ENCODE assay signal across 2 cellular contexts in the genomic region with DNA sequence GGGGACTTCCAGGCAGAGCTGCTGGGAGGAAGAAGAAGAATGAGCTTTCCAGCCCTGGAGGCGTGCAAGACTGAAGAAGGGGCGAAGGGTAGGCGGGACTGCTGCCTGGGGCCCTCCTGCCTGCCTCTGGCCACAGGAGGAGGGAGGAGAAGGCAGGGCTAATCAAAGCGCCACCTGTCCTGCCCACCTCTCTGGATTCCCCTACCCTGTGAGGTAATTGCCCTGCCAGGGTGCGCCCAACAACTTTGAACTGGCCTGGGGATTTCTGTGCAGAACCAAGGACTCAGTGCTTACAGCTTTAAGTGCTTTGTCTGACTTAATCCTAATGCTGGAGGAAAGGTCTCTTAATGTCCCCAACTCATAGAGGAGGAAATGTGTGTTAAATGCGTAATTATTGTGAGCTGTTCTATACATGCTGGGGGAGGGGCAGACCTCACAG.
TF ChIP-seq lines count a peak whose summit lies in the region.

A gene with protein sequence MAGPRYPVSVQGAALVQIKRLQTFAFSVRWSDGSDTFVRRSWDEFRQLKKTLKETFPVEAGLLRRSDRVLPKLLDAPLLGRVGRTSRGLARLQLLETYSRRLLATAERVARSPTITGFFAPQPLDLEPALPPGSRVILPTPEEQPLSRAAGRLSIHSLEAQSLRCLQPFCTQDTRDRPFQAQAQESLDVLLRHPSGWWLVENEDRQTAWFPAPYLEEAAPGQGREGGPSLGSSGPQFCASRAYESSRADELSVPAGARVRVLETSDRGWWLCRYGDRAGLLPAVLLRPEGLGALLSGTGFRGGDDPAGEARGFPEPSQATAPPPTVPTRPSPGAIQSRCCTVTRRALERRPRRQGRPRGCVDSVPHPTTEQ (minus strand): TSS at position 72 of the 439 bp plus-strand sequence. CDS start 290 bp downstream, outside the sequence.

TF ChIP-seq in K562, 482 proteins besides CTCF, POLR2A, EP300 and RAD21 (continued from another document):
- TF ChIP-seq POLR2AphosphoS2 (IDR thresholded peaks at IDR 0.05; ENCODE audit: low read length) = peak; percentile 69; the same call in 1 of the 2 replicates
- TF ChIP-seq, protein P1, sequence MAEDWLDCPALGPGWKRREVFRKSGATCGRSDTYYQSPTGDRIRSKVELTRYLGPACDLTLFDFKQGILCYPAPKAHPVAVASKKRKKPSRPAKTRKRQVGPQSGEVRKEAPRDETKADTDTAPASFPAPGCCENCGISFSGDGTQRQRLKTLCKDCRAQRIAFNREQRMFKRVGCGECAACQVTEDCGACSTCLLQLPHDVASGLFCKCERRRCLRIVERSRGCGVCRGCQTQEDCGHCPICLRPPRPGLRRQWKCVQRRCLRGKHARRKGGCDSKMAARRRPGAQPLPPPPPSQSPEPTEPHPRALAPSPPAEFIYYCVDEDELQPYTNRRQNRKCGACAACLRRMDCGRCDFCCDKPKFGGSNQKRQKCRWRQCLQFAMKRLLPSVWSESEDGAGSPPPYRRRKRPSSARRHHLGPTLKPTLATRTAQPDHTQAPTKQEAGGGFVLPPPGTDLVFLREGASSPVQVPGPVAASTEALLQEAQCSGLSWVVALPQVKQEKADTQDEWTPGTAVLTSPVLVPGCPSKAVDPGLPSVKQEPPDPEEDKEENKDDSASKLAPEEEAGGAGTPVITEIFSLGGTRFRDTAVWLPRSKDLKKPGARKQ (CRISPR knock-in tag; IDR thresholded peaks at IDR 0.05) = no peak
- TF ChIP-seq MTF1 (CRISPR knock-in tag; IDR thresholded peaks at IDR 0.05; ENCODE audit: borderline replicate concordance) = no peak

TF ChIP-seq in SK-N-SH treated with all-trans-retinoic acid at 6 μM for 48 hours, 23 proteins besides CTCF, POLR2A, EP300 and RAD21 (continued from another document):
- no peak for TF ChIP-seq TOX (CRISPR knock-in tag; IDR thresholded peaks at IDR 0.05; ENCODE audit: borderline replicate concordance)
- no peak for TF ChIP-seq ISL1 (CRISPR knock-in tag; IDR thresholded peaks at IDR 0.05)
- no peak for TF ChIP-seq CSDC2 (CRISPR knock-in tag; IDR thresholded peaks at IDR 0.05)
- TF ChIP-seq, protein P2, sequence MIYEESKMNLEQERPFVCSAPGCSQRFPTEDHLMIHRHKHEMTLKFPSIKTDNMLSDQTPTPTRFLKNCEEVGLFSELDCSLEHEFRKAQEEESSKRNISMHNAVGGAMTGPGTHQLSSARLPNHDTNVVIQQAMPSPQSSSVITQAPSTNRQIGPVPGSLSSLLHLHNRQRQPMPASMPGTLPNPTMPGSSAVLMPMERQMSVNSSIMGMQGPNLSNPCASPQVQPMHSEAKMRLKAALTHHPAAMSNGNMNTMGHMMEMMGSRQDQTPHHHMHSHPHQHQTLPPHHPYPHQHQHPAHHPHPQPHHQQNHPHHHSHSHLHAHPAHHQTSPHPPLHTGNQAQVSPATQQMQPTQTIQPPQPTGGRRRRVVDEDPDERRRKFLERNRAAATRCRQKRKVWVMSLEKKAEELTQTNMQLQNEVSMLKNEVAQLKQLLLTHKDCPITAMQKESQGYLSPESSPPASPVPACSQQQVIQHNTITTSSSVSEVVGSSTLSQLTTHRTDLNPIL (CRISPR knock-in tag; IDR thresholded peaks at IDR 0.05; ENCODE audit: low read depth) = no peak
- TF ChIP-seq PPARA (CRISPR knock-in tag; IDR thresholded peaks at IDR 0.05; ENCODE audit: borderline replicate concordance) = no peak
- TF ChIP-seq OSR1 (CRISPR knock-in tag; IDR thresholded peaks at IDR 0.05) = no peak
- no peak for TF ChIP-seq ZFP30 (CRISPR knock-in tag; IDR thresholded peaks at IDR 0.05)
- no peak for TF ChIP-seq SNAI2 (CRISPR knock-in tag; IDR thresholded peaks at IDR 0.05)
